Comparison of ENCODE assay signal across 10 cellular contexts in the genomic region with DNA sequence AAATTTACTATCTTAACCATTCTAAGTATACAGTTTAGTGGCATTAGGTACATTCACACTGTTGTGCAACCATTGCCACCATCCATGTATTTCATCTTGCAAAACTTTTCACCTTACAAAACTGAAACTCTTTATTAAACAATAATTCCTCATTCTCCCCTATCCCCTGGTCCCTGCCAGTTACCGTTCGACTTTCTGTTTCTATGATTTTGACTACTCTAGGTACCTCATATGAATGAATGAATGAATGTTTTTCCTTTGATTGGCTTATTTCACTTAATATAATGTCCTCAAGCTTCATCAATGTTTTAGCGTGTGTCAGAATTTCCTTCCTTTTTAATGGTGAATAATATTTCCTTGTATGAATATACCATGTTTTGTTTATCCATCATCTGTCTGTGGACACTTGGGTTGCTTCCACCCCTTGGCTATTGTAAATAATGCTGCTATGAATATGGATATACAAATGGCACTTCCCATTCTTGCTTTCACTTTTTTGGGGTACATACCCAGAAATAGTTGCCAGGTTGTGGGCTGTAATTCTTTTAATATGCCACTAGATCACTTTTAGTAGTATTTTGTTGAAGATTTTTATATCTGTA.
"Had no signal": no experiment of that assay in that cellular context is flagged by ENCODE, and none has a peak within 500 bp of the region (broad histone marks: within the 10 kb centered on the region; RNA-seq: fewer than 3 reads in every experiment).

No MANE protein-coding gene starts in this region.

- H3K4me3 Mint-ChIP-seq: endodermal cell, neural progenitor cell had no signal

- ATAC-seq: esophagus mucosa, pancreas had no signal

- H3K4me1 Mint-ChIP-seq: endodermal cell had no signal

- DNase-seq: activated naive CD4-positive, alpha-beta T cell treated with Interleukin-2 at 50 U/mL for 16 hours; central memory CD4-positive, alpha-beta T cell; endodermal cell; pancreas; stimulated activated CD4-positive, alpha-beta T cell treated with anti-CD3 and anti-CD28 coated beads, Interleukin-2, amount 100 ng/mL, for 48 hours; thyroid gland; uterus had no signal

- H3K27ac ChIP-seq: neural progenitor cell, pancreas, thyroid gland, uterus had no signal

- H3K36me3 ChIP-seq: neural progenitor cell, pancreas, thyroid gland, uterus had no signal

- H3K27ac Mint-ChIP-seq: endodermal cell; neural progenitor cell; T-helper 1 cell treated with Interleukin-12 subunit alpha and Interleukin-12 subunit beta and Interleukin-4 antibody, amounts not matched to agents 30 μg/mL and 1 μg/mL, for 36 hours had no signal

- H3K4me1 ChIP-seq: pancreas, thyroid gland, uterus had no signal

- H3K9me3 ChIP-seq: pancreas, thyroid gland, uterus had no signal

- H3K9me3 Mint-ChIP-seq: endodermal cell; neural progenitor cell; T-helper 1 cell treated with Interleukin-12 subunit alpha and Interleukin-12 subunit beta and Interleukin-4 antibody, amounts not matched to agents 30 μg/mL and 1 μg/mL, for 36 hours had no signal

- H3K27me3 ChIP-seq: neural progenitor cell, pancreas, thyroid gland, uterus had no signal

- H3K4me3 ChIP-seq: neural progenitor cell, pancreas, thyroid gland, uterus had no signal
